8 cellular contexts compared by ENCODE assay signal in genomic region chr12:6767301-6767591, GRCh38. TPM values are rescaled to one million over a fixed set of nuclear protein-coding genes. Genes with fewer than 3 reads are reported as not detected.
DNase-seq lines count a peak whose midpoint lies in the region; ATAC-seq and TF ChIP-seq lines count a peak whose summit lies in the region.

No MANE protein-coding gene starts in this region.

- H3K9ac ChIP-seq in HUES64 (ENCODE audit: low read depth, low read length): peak overlapping the region; percentile 77
- peak overlapping the region; percentile 70 to 74 for H3K9ac ChIP-seq in mucosa of rectum (ENCODE audit: low read depth in 1 of 2, low read length in 2 of 2)

- peak overlapping the region; percentile 16; the same call in 1 of the 2 replicates for H3K27ac ChIP-seq in ACC112 (ENCODE audit: low read depth, low read length)
- H3K27ac ChIP-seq in HUES64 (ENCODE audit: low read depth, low read length): peak overlapping the region; percentile 75
- H3K27ac ChIP-seq in mucosa of rectum (ENCODE audit: low read depth in 2 of 2, low read length in 2 of 2): peak overlapping the region; percentile 78 to 81

- H3K79me2 ChIP-seq in ACC112 (ENCODE audit: control insufficient read depth, insufficient read depth, low read length, unreplicated experiment): peaks cover 32% of the 10 kb centered on the region

- H3K36me3 ChIP-seq in ACC112 (ENCODE audit: insufficient read depth, low read length): no peaks in the 10 kb centered on the region
- H3K36me3 ChIP-seq in HUES64 (ENCODE audit: insufficient read depth, low read length): peaks cover 24% of the 10 kb centered on the region
- H3K36me3 ChIP-seq in mucosa of rectum (ENCODE audit: control insufficient read depth in 2 of 2, insufficient read depth in 2 of 2, low read length in 2 of 2): peaks cover 0 to 2% of the 10 kb centered on the region in 2 donors

- H3K27me3 ChIP-seq in ACC112 (ENCODE audit: insufficient read depth, low read length) (no peaks in the 10 kb centered on the region), HUES64 (ENCODE audit: insufficient read depth, low read length) (peaks cover 3% of the 10 kb centered on the region; the same call in 1 of the 2 replicates), mucosa of rectum (ENCODE audit: control insufficient read depth in 2 of 2, insufficient read depth in 2 of 2, low read length in 2 of 2) (peaks cover 0 to 2% of the 10 kb centered on the region in 2 donors)

- peak overlapping the region; percentile 89 for H3K4me3 ChIP-seq in ACC112 (ENCODE audit: low read depth, low read length)
- peak overlapping the region; percentile 96 for H3K4me3 ChIP-seq in HUES64 (ENCODE audit: low read length)
- H3K4me3 ChIP-seq in cardiac fibroblast (replicated peaks in 1 of 2; ENCODE audit: low read depth in 2 of 2, low read length in 2 of 2): peak overlapping the region; percentile 90 to 91
- H3K4me3 ChIP-seq in mucosa of rectum (ENCODE audit: low read length in 2 of 2): peak overlapping the region; percentile 81 to 84

- no peak for ATAC-seq in GM21717 (IDR thresholded peaks at IDR 0.05; ENCODE audit: unreplicated experiment)
- no peak for ATAC-seq in GM21737 (IDR thresholded peaks at IDR 0.05; ENCODE audit: unreplicated experiment)

- DNase-seq in cardiac fibroblast (ENCODE audit: low read depth in 2 of 2): no peak
- DNase-seq in NCI-H2029 treated with DMSO at 0.1 percent for 48 hours (lab: John Stamatoyannopoulos, UW): no peak
- no peak for DNase-seq in 8988T

- WGBS in HUES64: 0% methylated on average over 17 of the region's 17 CpGs

- no peak for TF ChIP-seq CTCF in cardiac fibroblast (IDR thresholded peaks at IDR 0.05; ENCODE audit: low read depth, low read length)

- H2AFZ ChIP-seq in ACC112 (ENCODE audit: low read length, unreplicated experiment): peak overlapping the region; percentile 7

- H3K4me1 ChIP-seq in ACC112 (ENCODE audit: control insufficient read depth, insufficient read depth, low read length, unreplicated experiment) (peaks cover 35% of the 10 kb centered on the region), HUES64 (ENCODE audit: insufficient read depth, low read length) (peaks cover 35% of the 10 kb centered on the region), mucosa of rectum (ENCODE audit: control insufficient read depth in 2 of 2, insufficient read depth in 2 of 2, low read length in 2 of 2) (peaks cover 36 to 41% of the 10 kb centered on the region in 2 donors)

- H3K9me3 ChIP-seq in HUES64 (ENCODE audit: insufficient read depth, low read depth, low read length) (no peaks in the 10 kb centered on the region), mucosa of rectum (ENCODE audit: control insufficient read depth in 2 of 2, low read length in 2 of 2) (no peaks in the 10 kb centered on the region)

RNA-seq across cellular contexts. Expression of gene PTMS, which starts 1.1 kb away (rescaled TPM):
- polyA plus RNA-seq in HUES64 (2013, experiment 1 of 2): 416 TPM
- polyA plus RNA-seq in HUES64 (2013, experiment 2 of 2): 634 TPM

RNA-seq across cellular contexts. Expression of gene LAG3, which starts 5.1 kb away (rescaled TPM):
- polyA plus RNA-seq in HUES64 (2013, experiment 1 of 2): 1.8 TPM
- 1.8 TPM for polyA plus RNA-seq in HUES64 (2013, experiment 2 of 2)

RNA-seq across cellular contexts. Expression of gene MLF2, which starts 14.3 kb away (rescaled TPM):
- 178 TPM for polyA plus RNA-seq in HUES64 (2013, experiment 1 of 2)
- polyA plus RNA-seq in HUES64 (2013, experiment 2 of 2): 174 TPM

RNA-seq across cellular contexts. Expression of gene CD4, which starts 22.1 kb away (rescaled TPM):
- 2.3 TPM for polyA plus RNA-seq in HUES64 (2013, experiment 1 of 2)
- polyA plus RNA-seq in HUES64 (2013, experiment 2 of 2): 3.8 TPM

RNA-seq across cellular contexts. Expression of gene COPS7A, which starts 43.4 kb away (rescaled TPM):
- polyA plus RNA-seq in HUES64 (2013, experiment 1 of 2): 32.1 TPM
- 31.7 TPM for polyA plus RNA-seq in HUES64 (2013, experiment 2 of 2)

Comparison
In these comparisons a context has a peak if more than half of its experiments do, and no peak if none do; other contexts are left out.
1. H3K27ac ChIP-seq: peak in every context shown above with its lines; median percentile 80 in mucosa of rectum; 75 in HUES64; 16 in ACC112.